In genomic region chr9:129163753-129164152, GRCh38 we compare ENCODE assay signal across 14 cellular contexts. TPM values are rescaled to one million over a fixed set of nuclear protein-coding genes. Genes with fewer than 3 reads are reported as not detected.
A peak's percentile ranks its signal among the peaks of the same experiment; 100 is the strongest.
DNase-seq lines count a peak whose midpoint lies in the region; ATAC-seq and TF ChIP-seq lines count a peak whose summit lies in the region.
"Had no signal": no experiment of that assay in that cellular context is flagged by ENCODE, and none has a peak within 500 bp of the region (broad histone marks: within the 10 kb centered on the region; RNA-seq: fewer than 3 reads in every experiment).

No MANE protein-coding gene starts in this region.

- H3K36me3 Mint-ChIP-seq in mesothelial cell of epicardium: peaks cover 11% of the 10 kb centered on the region
- no peaks in the 10 kb centered on the region for H3K36me3 Mint-ChIP-seq in effector memory CD8-positive, alpha-beta T cell (ENCODE audit: insufficient read depth)

- H3K36me3 ChIP-seq in H7 (replicated peaks; ENCODE audit: control insufficient read depth, insufficient read depth, low read length) (no peaks in the 10 kb centered on the region), stomach smooth muscle (ENCODE audit: control insufficient read depth in 2 of 2, insufficient read depth in 2 of 2, low read length in 2 of 2) (peaks cover 0 to 3% of the 10 kb centered on the region in 2 donors)

- no peaks in the 10 kb centered on the region for H3K27me3 Mint-ChIP-seq in mesothelial cell of epicardium (ENCODE audit: low read depth)
- no peaks in the 10 kb centered on the region for H3K27me3 Mint-ChIP-seq in effector memory CD8-positive, alpha-beta T cell

- DNase-seq in H7: peak; percentile 24
- DNase-seq in coronary artery (ENCODE audit: low spot score): no peak
- no peak for DNase-seq in mesothelial cell of epicardium (ENCODE audit: low spot score in 2 of 2, unreplicated experiment in 2 of 2)
- DNase-seq in stimulated activated CD4-positive, alpha-beta T cell treated with anti-CD3 and anti-CD28 coated beads, Interleukin-2, amount 100 ng/mL, for 24 hours: no peak
- no peak for DNase-seq in effector memory CD8-positive, alpha-beta T cell
- DNase-seq in GOT3 (lab: John Stamatoyannopoulos, UW): no peak
- DNase-seq: activated B cell treated with CpG ODN at 0.5 μM for 24 hours, activated gamma-delta T cell treated with Interleukin-2 at 50 U/mL for 16 hours, NCI-H2171, NCI-H774, T-helper 1 cell had no signal

- ATAC-seq in effector memory CD8-positive, alpha-beta T cell (replicated peaks): no peak
- no peak for ATAC-seq in GM21619 (IDR thresholded peaks at IDR 0.05; ENCODE audit: unreplicated experiment)

- peaks cover 35% of the 10 kb centered on the region for H3K4me1 Mint-ChIP-seq in mesothelial cell of epicardium
- H3K4me1 Mint-ChIP-seq in effector memory CD8-positive, alpha-beta T cell (ENCODE audit: low read depth in 2 of 2): peaks cover 8 to 10% of the 10 kb centered on the region in 2 donors

- H3K4me3 Mint-ChIP-seq in mesothelial cell of epicardium: no peak overlapping the region
- no peak overlapping the region for H3K4me3 Mint-ChIP-seq in effector memory CD8-positive, alpha-beta T cell
- H3K4me3 Mint-ChIP-seq: activated B cell treated with CpG ODN at 0.5 μM for 24 hours, B cell had no signal

- no peak for TF ChIP-seq CTCF in coronary artery (IDR thresholded peaks at IDR 0.05)
- TF ChIP-seq CTCF in mesothelial cell of epicardium (IDR thresholded peaks at IDR 0.05; ENCODE audit: unreplicated experiment): no peak

- peaks cover 4% of the 10 kb centered on the region for H3K9me3 Mint-ChIP-seq in mesothelial cell of epicardium
- no peaks in the 10 kb centered on the region for H3K9me3 Mint-ChIP-seq in effector memory CD8-positive, alpha-beta T cell
- H3K9me3 Mint-ChIP-seq: activated B cell treated with CpG ODN at 0.5 μM for 24 hours had no signal

- peak overlapping the region in 1 of 2 donors; percentile 47 for H3K9ac ChIP-seq in stomach smooth muscle (ENCODE audit: low read length in 2 of 2)

- H3K4me3 ChIP-seq in H7 (ENCODE audit: insufficient read depth, low read depth, low read length) (no peak overlapping the region), coronary artery (no peak overlapping the region), stomach smooth muscle (ENCODE audit: low read length in 2 of 2) (no peak overlapping the region)

- H3K27ac Mint-ChIP-seq in mesothelial cell of epicardium: peak overlapping the region; percentile 97
- H3K27ac Mint-ChIP-seq in effector memory CD8-positive, alpha-beta T cell: no peak overlapping the region
- H3K27ac Mint-ChIP-seq: activated B cell treated with CpG ODN at 0.5 μM for 24 hours, B cell had no signal

- no peaks in the 10 kb centered on the region for H3K9me3 ChIP-seq in stomach smooth muscle (ENCODE audit: control insufficient read depth in 2 of 2, low read length in 2 of 2)

- H3K27me3 ChIP-seq in H7 (ENCODE audit: control insufficient read depth, insufficient read depth, low read length): no peaks in the 10 kb centered on the region
- no peaks in the 10 kb centered on the region for H3K27me3 ChIP-seq in stomach smooth muscle (ENCODE audit: control insufficient read depth in 1 of 2, insufficient read depth in 2 of 2, low read length in 2 of 2)

- H3K27ac ChIP-seq in coronary artery (peak overlapping the region; percentile 52 to 78), stomach smooth muscle (ENCODE audit: low read length) (peak overlapping the region; percentile 31)

- H3K4me1 ChIP-seq in stomach smooth muscle (ENCODE audit: control insufficient read depth, insufficient read depth, low read length): peaks cover 31% of the 10 kb centered on the region

RNA-seq across cellular contexts. Expression of gene IER5L, which starts 14.3 kb away (rescaled TPM):
- total RNA-seq in H7 (2014; rRNA removed; shearing (Covaris generic)): 11.1 and 13.3 TPM in 2 replicates
- total RNA-seq in mesothelial cell of epicardium: 31.3 to 34.7 TPM (median 31.9 TPM) in 3 replicates

RNA-seq across cellular contexts. Expression of gene PTPA, which starts 52.5 kb away (rescaled TPM):
- 160 and 166 TPM in 2 replicates for total RNA-seq in H7 (2014; rRNA removed; shearing (Covaris generic))
- total RNA-seq in mesothelial cell of epicardium: 157 to 164 TPM (median 160 TPM) in 3 replicates

RNA-seq across cellular contexts. Expression of gene CRAT, which starts 53.2 kb away (rescaled TPM):
- 13.6 and 14.9 TPM in 2 replicates for total RNA-seq in H7 (2014; rRNA removed; shearing (Covaris generic))
- 26.4 to 27.6 TPM (median 26.4 TPM) in 3 replicates for total RNA-seq in mesothelial cell of epicardium
